Comparison of ENCODE assay signal across 12 cellular contexts in genomic region chr2:18404708-18405107, GRCh38.
A peak's percentile ranks its signal among the peaks of the same experiment; 100 is the strongest.
DNase-seq lines count a peak whose midpoint lies in the region; ATAC-seq and TF ChIP-seq lines count a peak whose summit lies in the region.
"Had no signal": no experiment of that assay in that cellular context is flagged by ENCODE, and none has a peak within 500 bp of the region (broad histone marks: within the 10 kb centered on the region; RNA-seq: fewer than 3 reads in every experiment).

No MANE protein-coding gene starts in this region.

- H3K4me1 ChIP-seq in BE2C (no peaks in the 10 kb centered on the region), foreskin keratinocyte (no peaks in the 10 kb centered on the region)
- H3K4me1 ChIP-seq: Peyer's patch had no signal

- DNase-seq in BE2C (no peak), H7 (peak; percentile 22), RPMI7951 (ENCODE audit: low read depth) (peak; percentile 27), foreskin keratinocyte (no peak), head of caudate nucleus (no peak)
- no peak for DNase-seq in CD4-positive, alpha-beta T cell
- DNase-seq: activated CD8-positive, alpha-beta memory T cell treated with anti-CD3 and anti-CD28 coated beads for 24 hours; DMS79 treated with DMSO at 0.1 percent for 48 hours; Peyer's patch; posterior cingulate gyrus had no signal

- no peak overlapping the region for H3K27ac Mint-ChIP-seq in CD4-positive, alpha-beta T cell

- intact Hi-C loops in head of caudate nucleus (cut with DNase I) = no loop called here
- intact Hi-C loops in CD4-positive, alpha-beta T cell (cut with DNase I, micrococcal nuclease) = no loop called here

- no peaks in the 10 kb centered on the region for H3K4me1 Mint-ChIP-seq in CD4-positive, alpha-beta T cell (ENCODE audit: low read depth)

- ATAC-seq in foreskin keratinocyte (no peak), HG03045 (IDR thresholded peaks at IDR 0.05; ENCODE audit: unreplicated experiment) (no peak), GM18519 (IDR thresholded peaks at IDR 0.05; ENCODE audit: low FRiP score, unreplicated experiment) (no peak)
- ATAC-seq in CD4-positive, alpha-beta T cell (ENCODE audit: poor library complexity) = no peak

- H3K27me3 ChIP-seq in BE2C (no peaks in the 10 kb centered on the region), H7 (ENCODE audit: control insufficient read depth, insufficient read depth, low read length) (no peaks in the 10 kb centered on the region), foreskin keratinocyte (peaks cover 20% of the 10 kb centered on the region)
- peaks cover 12% of the 10 kb centered on the region for H3K27me3 ChIP-seq in CD4-positive, alpha-beta T cell (ENCODE audit: control insufficient read depth, insufficient read depth, low read length)
- H3K27me3 ChIP-seq: Peyer's patch had no signal

- no peaks in the 10 kb centered on the region for H3K36me3 Mint-ChIP-seq in CD4-positive, alpha-beta T cell (ENCODE audit: low read depth)

- POLR2A ChIA-PET in CD4-positive, alpha-beta T cell (lab: Charles Lee) = no interaction called here

- no peak overlapping the region for H3K4me3 ChIP-seq in BE2C (ENCODE audit: low read depth, low read length)
- H3K4me3 ChIP-seq in H7 (ENCODE audit: insufficient read depth, low read depth, low read length) = no peak overlapping the region
- H3K4me3 ChIP-seq: Peyer's patch had no signal

- CTCF ChIA-PET in CD4-positive, alpha-beta T cell (lab: Charles Lee) = no interaction called here

- H3K36me3 ChIP-seq in BE2C = no peaks in the 10 kb centered on the region
- H3K36me3 ChIP-seq in H7 (replicated peaks; ENCODE audit: control insufficient read depth, insufficient read depth, low read length) = no peaks in the 10 kb centered on the region
- H3K36me3 ChIP-seq: Peyer's patch had no signal

- no peaks in the 10 kb centered on the region for H3K9me3 Mint-ChIP-seq in CD4-positive, alpha-beta T cell

- no peaks in the 10 kb centered on the region for H3K9me3 ChIP-seq in BE2C
- H3K9me3 ChIP-seq in CD4-positive, alpha-beta T cell (ENCODE audit: control insufficient read depth, low read length) = no peaks in the 10 kb centered on the region
- H3K9me3 ChIP-seq: Peyer's patch had no signal

- no peak overlapping the region for H3K27ac ChIP-seq in foreskin keratinocyte
- H3K27ac ChIP-seq in CD4-positive, alpha-beta T cell (ENCODE audit: low read depth, low read length) = no peak overlapping the region
- H3K27ac ChIP-seq: Peyer's patch had no signal

- TF ChIP-seq CTCF in BE2C (IDR thresholded peaks at IDR 0.05; ENCODE audit: low read depth, low read length) (peak; percentile 72), foreskin keratinocyte (conservative IDR thresholded peaks at IDR 0.05) (peak; percentile 64)
- no peak for TF ChIP-seq CTCF in CD4-positive, alpha-beta T cell (IDR thresholded peaks at IDR 0.05)

- H3K27me3 Mint-ChIP-seq in CD4-positive, alpha-beta T cell = peaks cover 15% of the 10 kb centered on the region

- H3K4me3 Mint-ChIP-seq in CD4-positive, alpha-beta T cell = no peak overlapping the region

Comparison
In these comparisons a context has a peak if more than half of its experiments do, and no peak if none do; other contexts are left out.
1. DNase-seq: peak in H7 (single experiment) and RPMI7951 (single experiment); none in BE2C (single experiment), foreskin keratinocyte (0 of 2), head of caudate nucleus (0 of 42) and CD4-positive, alpha-beta T cell (0 of 10).